In the genomic region with DNA sequence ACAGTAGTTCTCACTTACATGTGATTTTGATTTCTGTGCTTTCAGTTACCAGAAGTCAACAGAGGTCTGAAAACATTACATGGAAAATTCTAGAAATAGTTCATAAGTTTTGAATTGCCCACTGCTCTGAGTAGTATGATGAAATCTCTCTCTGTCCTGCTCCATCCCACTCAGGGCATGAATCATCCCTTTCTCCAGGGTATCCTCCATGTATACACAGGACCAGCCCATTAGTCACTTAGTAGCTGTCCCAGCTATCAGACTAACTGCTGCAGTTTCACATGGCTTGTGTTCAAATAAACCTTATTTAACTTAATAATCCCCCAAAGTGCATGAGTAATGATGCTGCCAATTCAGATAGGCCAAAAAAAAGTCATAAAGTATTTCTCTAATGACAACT, we compare ENCODE assay signal across 13 cellular contexts. TPM values are rescaled to one million over a fixed set of nuclear protein-coding genes. Genes with fewer than 3 reads are reported as not detected.
DNase-seq lines count a peak whose midpoint lies in the region; ATAC-seq and TF ChIP-seq lines count a peak whose summit lies in the region.
"Had no signal": no experiment of that assay in that cellular context is flagged by ENCODE, and none has a peak within 500 bp of the region (broad histone marks: within the 10 kb centered on the region; RNA-seq: fewer than 3 reads in every experiment).

No MANE protein-coding gene starts in this region.

- intact Hi-C loops in mucosa of descending colon (cut with DNase I, micrococcal nuclease), result no loop called here

- no peaks in the 10 kb centered on the region for H3K4me1 ChIP-seq in mucosa of descending colon (ENCODE audit: low read depth)
- H3K4me1 ChIP-seq: Caco-2, upper lobe of left lung had no signal

- H3K27ac ChIP-seq in epithelial cell of prostate, result peak overlapping the region; percentile 51
- H3K27ac ChIP-seq: upper lobe of left lung had no signal

- TF ChIP-seq CTCF in mucosa of descending colon (IDR thresholded peaks at IDR 0.05), result no peak

- peak; percentile 48 for ATAC-seq in mucosa of descending colon
- no peak for ATAC-seq in HG02884 (IDR thresholded peaks at IDR 0.05; ENCODE audit: unreplicated experiment)

- H3K36me3 ChIP-seq in mucosa of descending colon (ENCODE audit: low read depth), result no peaks in the 10 kb centered on the region
- H3K36me3 ChIP-seq: upper lobe of left lung had no signal

- DNase-seq in AG20443 (ENCODE audit: low spot score) (peak; percentile 54), M059J (ENCODE audit: low read depth) (peak; percentile 3), epithelial cell of prostate (ENCODE audit: low read depth, low spot score) (peak; percentile 69), mucosa of descending colon (no peak), NCI-H1105 treated with DMSO at 0.1 percent for 48 hours (lab: John Stamatoyannopoulos, UW) (no peak), NOMO-1 treated with dmso at 0.1 percent for 144 hours (lab: John Stamatoyannopoulos, UW; ENCODE audit: unreplicated experiment) (no peak)
- no peak for DNase-seq in activated CD4-positive, alpha-beta T cell treated with anti-CD3 and anti-CD28 coated beads for 4 hours
- DNase-seq: activated CD4-positive, alpha-beta T cell treated with anti-CD3 and anti-CD28 coated beads, Interleukin-2, amount 50 U/mL, for 1 hour; activated naive CD4-positive, alpha-beta T cell; Caco-2; KG1; upper lobe of left lung had no signal

- H3K9me3 ChIP-seq in mucosa of descending colon, result no peaks in the 10 kb centered on the region
- H3K9me3 ChIP-seq: Caco-2, upper lobe of left lung had no signal

- no peak overlapping the region for H3K4me3 ChIP-seq in mucosa of descending colon
- H3K4me3 ChIP-seq: upper lobe of left lung had no signal

RNA-seq across cellular contexts. Expression of a gene that starts 38.6 kb away (rescaled TPM):
- total RNA-seq in M059J (2014; rRNA removed; shearing (Covaris generic)), result 0.20 TPM in 1 of 2 replicates, not detected in the other
- total RNA-seq in mucosa of descending colon, result 1 to 10 TPM; 1.0 to 6.6 (median 2.0) TPM
- total RNA-seq: Caco-2 had no signal

Comparison
In these comparisons a context has a peak if more than half of its experiments do, and no peak if none do; other contexts are left out.
1. DNase-seq: peak in AG20443 (single experiment), M059J (single experiment) and epithelial cell of prostate (single experiment); none in mucosa of descending colon (0 of 3), NCI-H1105 treated with DMSO at 0.1 percent for 48 hours (single experiment), NOMO-1 treated with dmso at 0.1 percent for 144 hours (single experiment) and activated CD4-positive, alpha-beta T cell treated with anti-CD3 and anti-CD28 coated beads for 4 hours (0 of 2).